In the genomic region with DNA sequence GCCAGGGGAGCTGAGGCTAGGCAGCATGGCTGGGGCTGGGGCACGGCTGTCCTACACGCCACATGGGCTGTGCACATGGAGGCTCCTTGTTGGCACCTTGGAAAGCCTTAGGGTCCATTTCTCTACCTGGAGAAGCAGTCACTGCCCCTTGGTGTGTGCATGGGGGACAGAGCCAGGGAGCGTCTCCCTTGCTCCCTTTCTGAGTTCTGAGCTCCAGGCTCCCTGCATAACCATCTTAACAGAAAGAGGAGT, we compare ENCODE assay signal across 13 cellular contexts.
"Had no signal": no experiment of that assay in that cellular context is flagged by ENCODE, and none has a peak within 500 bp of the region (broad histone marks: within the 10 kb centered on the region; RNA-seq: fewer than 3 reads in every experiment).

No MANE protein-coding gene starts in this region.

- H3K27ac ChIP-seq: right atrium auricular region, stomach, testis, upper lobe of left lung had no signal

- H3K4me3 ChIP-seq: right atrium auricular region, stomach, testis, upper lobe of left lung had no signal

- H3K9me3 ChIP-seq: testis, upper lobe of left lung had no signal

- H3K4me1 ChIP-seq: right atrium auricular region, stomach, testis, upper lobe of left lung had no signal

- H3K27me3 ChIP-seq: right atrium auricular region, testis, upper lobe of left lung had no signal

- DNase-seq: activated naive CD4-positive, alpha-beta T cell; activated naive CD8-positive, alpha-beta T cell treated with anti-CD3 and anti-CD28 coated beads, Interleukin-2, amount 10 ng/mL, durations not matched to agents 7 days and 5 days; effector CD8-positive, alpha-beta T cell; head of caudate nucleus; nephron progenitor cell; occipital lobe; small intestine; stimulated activated CD4-positive, alpha-beta T cell treated with anti-CD3 and anti-CD28 coated beads, Interleukin-4, amount 100 ng/mL, for 4 hours; stimulated activated CD8-positive, alpha-beta memory T cell treated with anti-CD3 and anti-CD28 coated beads, Interleukin-4, amount 100 ng/mL, for 48 hours; stomach; testis; upper lobe of left lung had no signal

- H3K36me3 ChIP-seq: right atrium auricular region, stomach, upper lobe of left lung had no signal
